ENCODE assay signal across 31 cellular contexts in the genomic region with DNA sequence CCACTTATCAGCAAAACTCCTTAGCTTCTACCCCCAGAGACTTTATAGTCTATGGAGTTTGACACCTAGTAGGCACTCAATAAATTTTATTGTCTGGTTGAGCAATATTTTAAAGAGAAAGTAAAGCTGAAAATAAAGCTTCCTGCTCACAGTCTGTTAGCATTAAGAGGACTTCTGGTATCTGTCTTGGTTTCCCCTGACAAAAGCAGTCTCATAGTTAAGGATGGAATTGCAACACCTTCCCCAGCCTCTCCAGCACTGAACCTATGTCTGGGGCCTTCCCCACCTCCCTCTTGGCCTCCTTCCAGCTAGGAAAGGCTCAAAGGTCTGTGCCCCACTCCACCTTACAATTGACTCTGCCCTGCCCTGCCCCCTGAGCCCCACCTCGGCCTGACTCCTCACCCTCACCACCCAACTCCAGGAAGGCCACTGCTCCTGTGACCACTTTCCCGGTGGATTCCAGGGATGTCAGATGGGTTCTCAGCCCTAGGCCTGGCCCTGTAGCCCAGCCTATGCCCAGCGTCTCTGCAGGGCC. TPM values are rescaled to one million over a fixed set of nuclear protein-coding genes. Genes with fewer than 3 reads are reported as not detected.
DNase-seq lines count a peak whose midpoint lies in the region; ATAC-seq and TF ChIP-seq lines count a peak whose summit lies in the region.
"Had no signal": no experiment of that assay in that cellular context is flagged by ENCODE, and none has a peak within 500 bp of the region (broad histone marks: within the 10 kb centered on the region; RNA-seq: fewer than 3 reads in every experiment).

No MANE protein-coding gene starts in this region.

- intact Hi-C loops in mucosa of descending colon (cut with DNase I, micrococcal nuclease) = no loop called here

- peaks cover 8% of the 10 kb centered on the region for H3K36me3 Mint-ChIP-seq in nephron progenitor cell (ENCODE audit: low read depth)
- H3K36me3 Mint-ChIP-seq: CD8-positive, alpha-beta T cell had no signal

- no peak overlapping the region for H3K27ac Mint-ChIP-seq in nephron progenitor cell
- H3K27ac Mint-ChIP-seq: activated T-cell treated with anti-CD3 and anti-CD28 coated beads, Interleukin-2, amount 50 U/mL, for 72 hours; B cell; CD8-positive, alpha-beta T cell; T-helper 1 cell treated with Interleukin-12 subunit alpha and Interleukin-12 subunit beta and Interleukin-4 antibody, amounts not matched to agents 30 μg/mL and 1 μg/mL, for 36 hours had no signal

- POLR2A ChIA-PET in RWPE1 (lab: Yijun Ruan, JAX; ENCODE audit: low non-redundant PET) = no interaction called here

- peaks cover 30% of the 10 kb centered on the region for H3K4me1 ChIP-seq in mucosa of descending colon (ENCODE audit: low read depth)
- H3K4me1 ChIP-seq: gastrocnemius medialis, prostate gland, sigmoid colon, tibial artery had no signal

- no peaks in the 10 kb centered on the region for H3K36me3 ChIP-seq in mucosa of descending colon (ENCODE audit: low read depth)
- H3K36me3 ChIP-seq: gastrocnemius medialis, prostate gland, sigmoid colon, tibial artery had no signal

- no peaks in the 10 kb centered on the region for H3K9me3 ChIP-seq in mucosa of descending colon
- H3K9me3 ChIP-seq: esophagus squamous epithelium, gastrocnemius medialis, prostate gland, sigmoid colon, tibial artery had no signal

- peak overlapping the region; percentile 71 for H3K27ac ChIP-seq in RWPE1
- H3K27ac ChIP-seq: esophagus squamous epithelium, gastrocnemius medialis, prostate gland, sigmoid colon, tibial artery had no signal

- peaks cover 68% of the 10 kb centered on the region for H3K4me1 Mint-ChIP-seq in nephron progenitor cell
- H3K4me1 Mint-ChIP-seq: B cell had no signal

- H3K4me3 ChIP-seq in AG10803 (ENCODE audit: low read length) (no peak overlapping the region), fibroblast of pulmonary artery (replicated peaks; ENCODE audit: low read depth, low read length) (no peak overlapping the region), mucosa of descending colon (no peak overlapping the region)
- H3K4me3 ChIP-seq: esophagus squamous epithelium, gastrocnemius medialis, prostate gland, sigmoid colon, tibial artery had no signal

- CTCF ChIA-PET in RWPE1 (lab: Yijun Ruan, JAX) = no interaction called here

- ATAC-seq in mucosa of descending colon = peak; percentile 92
- no peak for ATAC-seq in HG03439 (IDR thresholded peaks at IDR 0.05; ENCODE audit: unreplicated experiment)
- ATAC-seq in HG03135 (IDR thresholded peaks at IDR 0.05; ENCODE audit: unreplicated experiment) = no peak
- ATAC-seq: activated T-cell treated with anti-CD3 and anti-CD28 coated beads, Interleukin-2, amount 50 U/mL, for 72 hours; CD8-positive, alpha-beta T cell; gastrocnemius medialis; left cardiac atrium had no signal

- H3K9me3 Mint-ChIP-seq in nephron progenitor cell = no peaks in the 10 kb centered on the region
- H3K9me3 Mint-ChIP-seq: activated T-cell treated with anti-CD3 and anti-CD28 coated beads, Interleukin-2, amount 50 U/mL, for 72 hours; CD8-positive, alpha-beta T cell; H9; T-helper 1 cell treated with Interleukin-12 subunit alpha and Interleukin-12 subunit beta and Interleukin-4 antibody, amounts not matched to agents 30 μg/mL and 1 μg/mL, for 36 hours had no signal

- H3K27me3 Mint-ChIP-seq in nephron progenitor cell (ENCODE audit: low read depth, poor library complexity) = peaks cover 1% of the 10 kb centered on the region
- H3K27me3 Mint-ChIP-seq: B cell had no signal

- no peak for TF ChIP-seq CTCF in AG10803 (conservative IDR thresholded peaks at IDR 0.05; ENCODE audit: low read length)
- TF ChIP-seq CTCF in RWPE1 (conservative IDR thresholded peaks at IDR 0.05; ENCODE audit: low read depth) = no peak
- TF ChIP-seq CTCF in fibroblast of pulmonary artery (IDR thresholded peaks at IDR 0.05; ENCODE audit: low read length, missing control alignments) = no peak
- TF ChIP-seq CTCF in mucosa of descending colon (IDR thresholded peaks at IDR 0.05) = no peak
- no peak for TF ChIP-seq CTCF in nephron progenitor cell (IDR thresholded peaks at IDR 0.05)

- DNase-seq in AG10803 (ENCODE audit: low read depth) = peak; percentile 17
- no peak for DNase-seq in RWPE1 (ENCODE audit: low spot score)
- peak; percentile 60 for DNase-seq in fibroblast of pulmonary artery (ENCODE audit: low read depth)
- peak; percentile 85 to 88 (median 86) for DNase-seq in mucosa of descending colon
- DNase-seq in NOMO-1 treated with DMSO at 0.1 percent for 48 hours (lab: John Stamatoyannopoulos, UW; ENCODE audit: unreplicated experiment) = no peak
- no peak for DNase-seq in nephron progenitor cell
- DNase-seq: activated CD4-positive, alpha-beta T cell treated with anti-CD3 and anti-CD28 coated beads, Interleukin-2, amount 50 U/mL, for 48 hours; activated T-cell treated with anti-CD3 and anti-CD28 coated beads, Interleukin-2, amount 50 U/mL, for 72 hours; CD8-positive, alpha-beta T cell; central memory CD4-positive, alpha-beta T cell; dermis blood vessel endothelial cell; esophagus squamous epithelium; gastrocnemius medialis; H9; left cardiac atrium; mesendoderm; NCI-H1048; NCI-H1694 treated with DMSO at 0.1 percent for 48 hours; NCI-H82; nucleus accumbens; RPMI8226; sigmoid colon; stimulated activated CD4-positive, alpha-beta T cell treated with anti-CD3 and anti-CD28 coated beads, Interleukin-4, amount 100 ng/mL, for 1 hour; tibial artery had no signal

- no peak overlapping the region for H3K4me3 Mint-ChIP-seq in nephron progenitor cell
- H3K4me3 Mint-ChIP-seq: activated T-cell treated with anti-CD3 and anti-CD28 coated beads, Interleukin-2, amount 50 U/mL, for 72 hours; B cell; CD8-positive, alpha-beta T cell; H9; T-helper 1 cell treated with Interleukin-12 subunit alpha and Interleukin-12 subunit beta and Interleukin-4 antibody, amounts not matched to agents 30 μg/mL and 1 μg/mL, for 36 hours had no signal

RNA-seq across cellular contexts. Expression of a gene that starts 33.3 kb away (rescaled TPM):
- 100 to 1,000 TPM in 2 of 3 donors, 10 to 100 TPM in 1; 95.1 to 284 (median 119) TPM for total RNA-seq in mucosa of descending colon
- total RNA-seq: activated T-cell treated with anti-CD3 and anti-CD28 coated beads, Interleukin-2, amount 50 U/mL, for 72 hours; B cell; CD8-positive, alpha-beta T cell; LHCN-M2; NCI-H460; sigmoid colon had no signal

Comparison
In these comparisons a context has a peak if more than half of its experiments do, and no peak if none do; other contexts are left out.
1. DNase-seq: peak in AG10803 (single experiment), fibroblast of pulmonary artery (single experiment) and mucosa of descending colon (3 of 3); none in RWPE1 (single experiment), NOMO-1 treated with DMSO at 0.1 percent for 48 hours (single experiment) and nephron progenitor cell (single experiment).